ENCODE assay signal across 1 cellular context in genomic region chr20:41669708-41670263, GRCh38.
TF ChIP-seq lines count a peak whose summit lies in the region.

No MANE protein-coding gene starts in this region.

TF ChIP-seq in HepG2, 621 proteins besides CTCF, POLR2A, EP300 and RAD21 (continued from another document):
- TF ChIP-seq NFE2L2 (IDR thresholded peaks at IDR 0.05; ENCODE audit: low read length) (peak; percentile 67), SYNCRIP (IDR thresholded peaks at IDR 0.05; ENCODE audit: insufficient read depth, low read depth, low read length) (no peak), MAFK (conservative IDR thresholded peaks at IDR 0.05 in 1 of 2, IDR thresholded peaks at IDR 0.05 in 1 of 2; ENCODE audit: low read length in 2 of 2) (peak; percentile 79 to 83), RAD51 (IDR thresholded peaks at IDR 0.05; ENCODE audit: borderline replicate concordance) (no peak), FOSL2 (CRISPR knock-in tag; IDR thresholded peaks at IDR 0.05) (0 out of 2 replicates have a peak, but pooled peaks have one; percentile 17), NCOA2 (CRISPR knock-in tag; IDR thresholded peaks at IDR 0.05) (no peak), MAFF (IDR thresholded peaks at IDR 0.05; ENCODE audit: low read depth, low read length) (peak; percentile 69), ZNF570 (CRISPR knock-in tag; IDR thresholded peaks at IDR 0.05; ENCODE audit: borderline replicate concordance) (no peak), NONO (IDR thresholded peaks at IDR 0.05) (no peak), NONO (CRISPR knock-in tag; conservative IDR thresholded peaks at IDR 0.05) (no peak), RBFOX2 (IDR thresholded peaks at IDR 0.05; ENCODE audit: low read depth, low read length) (no peak), CCDC6 (CRISPR knock-in tag; IDR thresholded peaks at IDR 0.05) (no peak), ARID4A (CRISPR knock-in tag; IDR thresholded peaks at IDR 0.05; ENCODE audit: borderline replicate concordance) (no peak), HDAC6 (IDR thresholded peaks at IDR 0.05; ENCODE audit: low read depth, low read length) (no peak), ZZZ3 (CRISPR knock-in tag; IDR thresholded peaks at IDR 0.05; ENCODE audit: borderline replicate concordance) (no peak), TBX3 (IDR thresholded peaks at IDR 0.05; ENCODE audit: borderline replicate concordance) (no peak), KDM3A (CRISPR knock-in tag; IDR thresholded peaks at IDR 0.05; ENCODE audit: low read depth) (no peak), ARID5B (CRISPR knock-in tag; IDR thresholded peaks at IDR 0.05) (no peak), SALL2 (CRISPR knock-in tag; IDR thresholded peaks at IDR 0.05) (no peak)
